Comparison of ENCODE assay signal across 29 cellular contexts in genomic region chr12:112528521-112528920, GRCh38.
"Had no signal": no experiment of that assay in that cellular context is flagged by ENCODE, and none has a peak within 500 bp of the region (broad histone marks: within the 10 kb centered on the region; RNA-seq: fewer than 3 reads in every experiment).

No MANE protein-coding gene starts in this region.

- H3K9me3 ChIP-seq: adrenal gland, ascending aorta, body of pancreas had no signal

- H3K4me3 ChIP-seq: adrenal gland, ascending aorta, body of pancreas, breast epithelium, cardiac muscle cell had no signal

- H3K4me1 ChIP-seq: adrenal gland, ascending aorta, body of pancreas, breast epithelium had no signal

- DNase-seq: activated effector memory CD4-positive, alpha-beta T cell treated with anti-CD3 and anti-CD28 coated beads, Interleukin-2, amount 50 U/mL, for 16 hours; activated effector memory CD4-positive, alpha-beta T cell treated with Interleukin-2 at 50 U/mL for 16 hours; activated gamma-delta T cell; activated gamma-delta T cell treated with Interleukin-2 at 50 U/mL for 16 hours; activated naive CD4-positive, alpha-beta T cell; activated naive CD4-positive, alpha-beta T cell treated with anti-CD3 and anti-CD28 coated beads for 36 hours; activated naive CD4-positive, alpha-beta T cell treated with anti-CD3 and anti-CD28 coated beads, Interleukin-2, amount 10 ng/mL, durations not matched to agents 7 days and 5 days; activated naive CD4-positive, alpha-beta T cell treated with anti-CD3 and anti-CD28 coated beads, Interleukin-2, amount 50 U/mL, for 16 hours; activated naive CD4-positive, alpha-beta T cell treated with Interleukin-2 at 50 U/mL for 16 hours; activated naive CD8-positive, alpha-beta T cell treated with anti-CD3 and anti-CD28 coated beads for 36 hours; activated naive CD8-positive, alpha-beta T cell treated with anti-CD3 and anti-CD28 coated beads, Interleukin-2, amount 10 ng/mL, durations not matched to agents 7 days and 5 days; activated naive CD8-positive, alpha-beta T cell treated with anti-CD3 and anti-CD28 coated beads, Interleukin-2, amount 50 U/mL, for 24 hours; activated T-cell treated with anti-CD3 and anti-CD28 coated beads, Interleukin-2, amount 50 U/mL, for 24 hours; activated T-cell treated with anti-CD3 and anti-CD28 coated beads, Interleukin-2, amount 50 U/mL, for 4 hours; activated T-cell treated with anti-CD3 and anti-CD28 coated beads, Interleukin-2, amount 50 U/mL, for 48 hours; activated T-cell treated with anti-CD3 and anti-CD28 coated beads, Interleukin-2, amount 50 U/mL, for 72 hours; adrenal gland; amniotic stem cell; amygdala; anterior cingulate cortex; aorta; body of pancreas; brain microvascular endothelial cell; caudate nucleus; central memory CD4-positive, alpha-beta T cell; cerebellar nuclear complex had no signal

- H3K36me3 ChIP-seq: adrenal gland, ascending aorta, brain microvascular endothelial cell, breast epithelium, cardiac muscle cell had no signal

- H3K27ac ChIP-seq: adrenal gland, ascending aorta, body of pancreas, brain microvascular endothelial cell, breast epithelium, cardiac muscle cell had no signal

- H3K27me3 ChIP-seq: adrenal gland, ascending aorta, body of pancreas, brain microvascular endothelial cell, breast epithelium, cardiac muscle cell had no signal
